ENCODE assay signal across 8 cellular contexts in genomic region chr7:56578612-56579011, GRCh38.
"Had no signal": no experiment of that assay in that cellular context is flagged by ENCODE, and none has a peak within 500 bp of the region (broad histone marks: within the 10 kb centered on the region; RNA-seq: fewer than 3 reads in every experiment).

No MANE protein-coding gene starts in this region.

- DNase-seq: IMR-90, KBM-7, KG1 had no signal

- ATAC-seq: HepG2 had no signal

- H3K4me3 Mint-ChIP-seq: IgD-negative memory B cell had no signal

- H3K9ac ChIP-seq: KMS-11 had no signal

- H3K4me1 Mint-ChIP-seq: IgD-negative memory B cell had no signal

- H3K27ac Mint-ChIP-seq: IgD-negative memory B cell had no signal

- H3K4me2 ChIP-seq: KMS-11 had no signal

- H3K36me3 Mint-ChIP-seq: IgD-negative memory B cell had no signal

- H3K27ac ChIP-seq: HL-60, KMS-11 had no signal

- FAIRE-seq: HepG2, HTR-8/SVneo had no signal

- H3K27me3 Mint-ChIP-seq: IgD-negative memory B cell had no signal
